ENCODE assay signal across 8 cellular contexts in the genomic region with DNA sequence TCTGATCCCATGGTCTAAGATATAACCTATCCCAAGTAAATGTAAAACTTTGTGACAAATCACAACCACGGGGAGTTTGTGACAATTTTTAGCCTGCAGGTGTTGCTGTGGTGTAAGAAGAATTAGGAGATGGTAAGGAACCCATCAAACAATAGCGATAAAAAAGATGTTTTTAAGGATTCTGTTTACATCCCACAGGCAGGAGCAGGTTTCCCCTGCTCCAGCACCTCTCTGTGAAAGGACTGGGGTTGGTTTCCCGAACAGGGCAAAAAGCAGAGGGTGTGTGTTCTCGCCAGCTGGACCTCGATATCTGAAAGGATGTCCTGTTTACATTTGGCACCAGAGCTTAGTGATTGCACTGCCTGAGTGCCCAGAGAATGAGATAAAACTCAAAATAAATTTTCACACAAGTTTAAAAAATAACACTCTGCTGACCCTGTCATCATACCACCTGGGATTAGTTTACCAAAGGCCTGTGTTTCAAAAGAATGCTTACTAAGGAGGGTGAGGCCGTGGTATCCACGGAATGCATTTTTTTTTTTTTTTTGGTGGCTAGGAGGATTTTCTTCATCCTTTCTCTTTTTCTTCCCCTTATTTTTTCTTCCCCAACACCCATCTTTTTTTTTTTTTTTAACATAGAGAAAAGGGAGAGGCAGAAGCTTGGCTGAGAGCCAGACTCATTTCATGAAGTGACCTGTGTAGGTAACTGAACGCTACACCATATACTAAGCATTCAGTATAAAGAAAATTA.
DNase-seq lines count a peak whose midpoint lies in the region; FAIRE-seq and TF ChIP-seq lines count a peak whose summit lies in the region.

No MANE protein-coding gene starts in this region.

- in situ Hi-C loops in astrocyte of the cerebellum (cut with HindIII; ENCODE audit: low sequenced_read_pairs): no loop called here

- TF ChIP-seq CTCF in astrocyte of the cerebellum (IDR thresholded peaks at IDR 0.05; ENCODE audit: low read depth, low read length, missing control alignments) (peak; percentile 8), type B pancreatic cell (conservative IDR thresholded peaks at IDR 0.05) (no peak)

- no peak overlapping the region for H3K4me3 ChIP-seq in astrocyte of the cerebellum (ENCODE audit: low read depth, low read length)

- H3K27me3 Mint-ChIP-seq in type B pancreatic cell: no peaks in the 10 kb centered on the region

- H3K36me3 Mint-ChIP-seq in type B pancreatic cell: no peaks in the 10 kb centered on the region

- DNase-seq in NCI-H1092 treated with DMSO at 0.1 percent for 48 hours (lab: John Stamatoyannopoulos, UW) (peak; percentile 16), NCI-H1092 (lab: John Stamatoyannopoulos, UW) (no peak), astrocyte of the cerebellum (ENCODE audit: low read depth) (no peak), type B pancreatic cell (ENCODE audit: extremely low spot score, unreplicated experiment) (no peak), T-helper 9 cell (no peak), NCI-H128 (lab: John Stamatoyannopoulos, UW; ENCODE audit: unreplicated experiment) (no peak)
- no peak for DNase-seq in activated naive CD4-positive, alpha-beta T cell treated with anti-CD3 and anti-CD28 coated beads, Interleukin-2, amount 50 U/mL, for 16 hours

- H3K4me1 Mint-ChIP-seq in type B pancreatic cell (ENCODE audit: unreplicated experiment): peaks cover 45% of the 10 kb centered on the region

- H3K4me3 Mint-ChIP-seq in type B pancreatic cell: peak overlapping the region; percentile 76

- peak; percentile 88 for FAIRE-seq in islet of Langerhans (lab: Jason Lieb, UNC)

- peaks cover 10% of the 10 kb centered on the region for H3K9me3 Mint-ChIP-seq in type B pancreatic cell

- peak overlapping the region; percentile 79 for H3K27ac Mint-ChIP-seq in type B pancreatic cell
